Comparison of ENCODE assay signal across 1 cellular context in the genomic region with DNA sequence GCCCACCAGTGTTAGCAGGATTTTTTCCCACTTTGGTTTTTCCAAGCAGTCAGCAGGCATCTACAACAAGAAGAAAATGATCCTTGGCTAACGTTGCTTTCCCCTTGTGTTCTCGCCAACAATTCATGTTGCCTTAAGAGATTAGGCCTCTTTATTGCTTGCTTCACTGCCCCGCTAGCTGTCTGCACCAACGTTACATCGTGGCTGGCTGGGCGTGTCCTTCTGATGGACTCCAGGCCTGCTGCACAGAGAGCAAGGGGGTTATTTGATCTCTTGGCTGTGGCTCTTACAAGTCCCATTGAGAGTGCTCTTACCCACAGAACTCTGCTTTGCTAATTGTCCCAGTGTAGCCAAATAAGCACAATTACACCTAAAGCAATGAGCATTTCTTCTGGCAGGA.
TF ChIP-seq lines count a peak whose summit lies in the region.

No MANE protein-coding gene starts in this region.

TF ChIP-seq in HepG2, 621 proteins besides CTCF, POLR2A, EP300 and RAD21:
- TF ChIP-seq ZNF101 (CRISPR knock-in tag; IDR thresholded peaks at IDR 0.05; ENCODE audit: borderline replicate concordance, low read depth), result no peak
- TF ChIP-seq, protein P1, sequence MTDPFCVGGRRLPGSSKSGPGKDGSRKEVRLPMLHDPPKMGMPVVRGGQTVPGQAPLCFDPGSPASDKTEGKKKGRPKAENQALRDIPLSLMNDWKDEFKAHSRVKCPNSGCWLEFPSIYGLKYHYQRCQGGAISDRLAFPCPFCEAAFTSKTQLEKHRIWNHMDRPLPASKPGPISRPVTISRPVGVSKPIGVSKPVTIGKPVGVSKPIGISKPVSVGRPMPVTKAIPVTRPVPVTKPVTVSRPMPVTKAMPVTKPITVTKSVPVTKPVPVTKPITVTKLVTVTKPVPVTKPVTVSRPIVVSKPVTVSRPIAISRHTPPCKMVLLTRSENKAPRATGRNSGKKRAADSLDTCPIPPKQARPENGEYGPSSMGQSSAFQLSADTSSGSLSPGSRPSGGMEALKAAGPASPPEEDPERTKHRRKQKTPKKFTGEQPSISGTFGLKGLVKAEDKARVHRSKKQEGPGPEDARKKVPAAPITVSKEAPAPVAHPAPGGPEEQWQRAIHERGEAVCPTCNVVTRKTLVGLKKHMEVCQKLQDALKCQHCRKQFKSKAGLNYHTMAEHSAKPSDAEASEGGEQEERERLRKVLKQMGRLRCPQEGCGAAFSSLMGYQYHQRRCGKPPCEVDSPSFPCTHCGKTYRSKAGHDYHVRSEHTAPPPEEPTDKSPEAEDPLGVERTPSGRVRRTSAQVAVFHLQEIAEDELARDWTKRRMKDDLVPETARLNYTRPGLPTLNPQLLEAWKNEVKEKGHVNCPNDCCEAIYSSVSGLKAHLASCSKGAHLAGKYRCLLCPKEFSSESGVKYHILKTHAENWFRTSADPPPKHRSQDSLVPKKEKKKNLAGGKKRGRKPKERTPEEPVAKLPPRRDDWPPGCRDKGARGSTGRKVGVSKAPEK (CRISPR knock-in tag; IDR thresholded peaks at IDR 0.05; ENCODE audit: borderline replicate concordance), result no peak
- no peak for TF ChIP-seq ZNF883 (CRISPR knock-in tag; IDR thresholded peaks at IDR 0.05; ENCODE audit: not compliant biosample characterization)
- no peak for TF ChIP-seq PPARG (CRISPR knock-in tag; conservative IDR thresholded peaks at IDR 0.05)
- no peak for TF ChIP-seq GATA4 (IDR thresholded peaks at IDR 0.05; ENCODE audit: borderline replicate concordance, low read depth)
- no peak for TF ChIP-seq KAT8 (CRISPR knock-in tag; IDR thresholded peaks at IDR 0.05)
- TF ChIP-seq ZNF253 (CRISPR knock-in tag; IDR thresholded peaks at IDR 0.05; ENCODE audit: borderline replicate concordance), result no peak
- TF ChIP-seq MNT (IDR thresholded peaks at IDR 0.05), result no peak
- TF ChIP-seq MED8 (CRISPR knock-in tag; IDR thresholded peaks at IDR 0.05; ENCODE audit: insufficient replicate concordance), result no peak
- TF ChIP-seq ZNF879 (CRISPR knock-in tag; IDR thresholded peaks at IDR 0.05), result no peak
